10 cellular contexts compared by ENCODE assay signal in the genomic region with DNA sequence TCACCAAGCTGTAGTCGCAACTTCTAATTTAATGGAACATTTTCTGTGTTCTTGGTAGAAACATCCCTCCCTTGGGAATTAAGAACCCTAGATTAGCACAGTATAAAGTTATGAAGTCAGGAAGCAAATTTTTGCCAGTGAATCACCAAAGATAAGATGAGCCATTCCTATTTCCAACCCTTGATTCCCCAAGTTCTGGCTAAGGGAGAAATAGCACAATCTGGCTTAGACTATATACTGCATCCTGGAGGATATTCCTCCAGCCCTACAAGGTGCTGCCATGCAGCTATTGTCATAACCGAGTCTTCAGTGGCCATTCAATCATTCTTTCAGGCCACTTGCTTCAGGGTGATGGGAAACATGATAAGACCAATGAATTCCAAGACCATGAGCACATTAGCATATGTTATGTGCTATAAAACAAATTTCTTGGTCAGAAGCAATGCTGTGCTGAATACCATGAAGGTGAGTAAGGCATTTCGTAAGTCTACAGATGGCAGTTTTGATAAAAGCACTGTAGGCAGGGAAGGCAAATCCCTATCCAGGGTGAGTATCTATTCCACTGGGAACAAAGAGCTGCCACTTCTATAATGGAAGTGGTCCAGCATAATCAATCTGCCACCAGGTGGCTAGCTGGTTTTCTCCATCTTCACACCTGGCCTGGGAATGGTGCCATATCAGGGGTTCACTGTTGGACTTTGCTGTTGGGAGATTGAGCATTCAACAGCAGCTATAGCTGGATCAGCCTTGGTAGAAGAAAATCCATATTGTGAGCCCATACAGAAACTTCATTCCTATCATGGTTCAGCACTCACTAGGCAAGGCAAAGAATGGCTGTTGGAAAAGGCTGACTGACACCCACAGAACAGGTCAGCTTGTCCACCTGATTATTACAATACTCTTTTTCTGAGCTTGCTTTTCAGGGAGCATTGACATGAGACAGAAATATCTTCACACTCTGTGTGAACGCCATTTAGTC. TPM values are rescaled to one million over a fixed set of nuclear protein-coding genes. Genes with fewer than 3 reads are reported as not detected.
DNase-seq lines count a peak whose midpoint lies in the region; ATAC-seq, FAIRE-seq and TF ChIP-seq lines count a peak whose summit lies in the region.
"Had no signal": no experiment of that assay in that cellular context is flagged by ENCODE, and none has a peak within 500 bp of the region (broad histone marks: within the 10 kb centered on the region; RNA-seq: fewer than 3 reads in every experiment).

No MANE protein-coding gene starts in this region.

- no peaks in the 10 kb centered on the region for H3K9me3 Mint-ChIP-seq in endothelial cell (ENCODE audit: unreplicated experiment)

- H3K4me3 ChIP-seq in bronchial epithelial cell (ENCODE audit: low read depth, low read length) = no peak overlapping the region
- H3K4me3 ChIP-seq in ascending aorta = no peak overlapping the region

- H3K27me3 ChIP-seq in bronchial epithelial cell (ENCODE audit: control insufficient read depth, insufficient read depth, low read length) (no peaks in the 10 kb centered on the region), ascending aorta (no peaks in the 10 kb centered on the region)

- intact Hi-C loops in ascending aorta (cut with DNase I) = no loop called here

- no peak overlapping the region for H3K27ac ChIP-seq in ascending aorta

- DNase-seq in GM03348 (ENCODE audit: low spot score) (peak; percentile 72), NCI-H2171 (lab: John Stamatoyannopoulos, UW) (peak; percentile 71), bronchial epithelial cell (ENCODE audit: low read depth) (peak; percentile 91), mucosa of gallbladder (ENCODE audit: low spot score) (peak; percentile 55), Kasumi-1 (lab: John Stamatoyannopoulos, UW) (no peak), ascending aorta (ENCODE audit: low spot score in 2 of 2) (no peak), endothelial cell (ENCODE audit: low spot score) (no peak)
- DNase-seq: NCI-H1930, T-helper 1 cell had no signal

- peak; percentile 47 for FAIRE-seq in bronchial epithelial cell (lab: Jason Lieb, UNC)

- H3K36me3 ChIP-seq in bronchial epithelial cell (ENCODE audit: control insufficient read depth, insufficient read depth, low read length) (no peaks in the 10 kb centered on the region), ascending aorta (no peaks in the 10 kb centered on the region)

- H3K4me1 Mint-ChIP-seq in endothelial cell (ENCODE audit: unreplicated experiment) = peaks cover 6% of the 10 kb centered on the region

- H3K4me1 ChIP-seq in ascending aorta = no peaks in the 10 kb centered on the region

- peaks cover 2% of the 10 kb centered on the region for H3K27me3 Mint-ChIP-seq in endothelial cell (ENCODE audit: unreplicated experiment)

- no peak overlapping the region for H3K27ac Mint-ChIP-seq in endothelial cell (ENCODE audit: unreplicated experiment)

- ATAC-seq in GM18517 (IDR thresholded peaks at IDR 0.05; ENCODE audit: unreplicated experiment) = no peak

- peaks cover 0 to 5% of the 10 kb centered on the region in 2 donors for H3K9me3 ChIP-seq in ascending aorta

- no peak overlapping the region for H3K4me3 Mint-ChIP-seq in endothelial cell (ENCODE audit: unreplicated experiment)

- peak; percentile 20 for TF ChIP-seq CTCF in bronchial epithelial cell (IDR thresholded peaks at IDR 0.05; ENCODE audit: insufficient read depth, low read length, severe bottlenecking)
- no peak for TF ChIP-seq CTCF in ascending aorta (IDR thresholded peaks at IDR 0.05)
- TF ChIP-seq CTCF in endothelial cell (IDR thresholded peaks at IDR 0.05; ENCODE audit: unreplicated experiment) = no peak

- H3K36me3 Mint-ChIP-seq in endothelial cell (ENCODE audit: low read depth, unreplicated experiment) = no peaks in the 10 kb centered on the region

RNA-seq across cellular contexts. Expression of gene ARL15, which starts 19.6 kb away (rescaled TPM):
- total RNA-seq in bronchial epithelial cell (13.7 and 19.1 TPM in 2 replicates), mucosa of gallbladder (30.8 TPM), ascending aorta (12.5 TPM), endothelial cell (ENCODE audit: unreplicated experiment) (102 TPM)

Comparison
In these comparisons a context has a peak if more than half of its experiments do, and no peak if none do; other contexts are left out.
1. DNase-seq: peak in GM03348 (single experiment), NCI-H2171 (single experiment), bronchial epithelial cell (single experiment) and mucosa of gallbladder (single experiment); none in Kasumi-1 (0 of 2), ascending aorta (0 of 2) and endothelial cell (single experiment).